23 cellular contexts compared by ENCODE assay signal in genomic region chr3:51709004-51709420, GRCh38. TPM values are rescaled to one million over a fixed set of nuclear protein-coding genes. Genes with fewer than 3 reads are reported as not detected.
DNase-seq lines count a peak whose midpoint lies in the region; ATAC-seq, FAIRE-seq and TF ChIP-seq lines count a peak whose summit lies in the region.
"Had no signal": no experiment of that assay in that cellular context is flagged by ENCODE, and none has a peak within 500 bp of the region (broad histone marks: within the 10 kb centered on the region; RNA-seq: fewer than 3 reads in every experiment).

No MANE protein-coding gene starts in this region.

- H3K4me3 Mint-ChIP-seq in activated T-helper 1 cell treated with anti-CD3 and anti-CD28 coated beads, Interleukin-12 subunit alpha, Interleukin-12 subunit beta, Interleukin-2, Interleukin-4 antibody, amounts not matched to agents 30 ng/mL and 10 ng/mL and 1 ng/mL, durations not matched to agents 14 hours and 24 hours and 36 hours: no peak overlapping the region
- no peak overlapping the region for H3K4me3 Mint-ChIP-seq in natural killer cell

- no peaks in the 10 kb centered on the region for H3K36me3 ChIP-seq in uterus
- H3K36me3 ChIP-seq: gastrocnemius medialis had no signal

- intact Hi-C loops in Right ventricle myocardium superior (cut with DNase I) (no loop called here), left ventricle myocardium superior (cut with micrococcal nuclease) (no loop called here), natural killer cell (cut with micrococcal nuclease) (no loop called here), uterus (cut with DNase I; ENCODE audit: low total_unique reads) (no loop called here)
- intact Hi-C loops in activated T-helper 1 cell treated with anti-CD3 and anti-CD28 coated beads, Interleukin-12 subunit alpha, Interleukin-12 subunit beta, Interleukin-2, Interleukin-4 antibody, amounts not matched to agents 30 ng/mL and 10 ng/mL and 1 ng/mL, durations not matched to agents 14 hours and 24 hours and 36 hours (cut with micrococcal nuclease): loop anchor here (2.0 kb wide), 1 partner anchor 38 kb away; the partner anchor contains the start of gene TEX264

- TF ChIP-seq CTCF in natural killer cell (IDR thresholded peaks at IDR 0.05): no peak
- TF ChIP-seq CTCF in uterus (IDR thresholded peaks at IDR 0.05): no peak

- H3K36me3 Mint-ChIP-seq in activated T-helper 1 cell treated with anti-CD3 and anti-CD28 coated beads, Interleukin-12 subunit alpha, Interleukin-12 subunit beta, Interleukin-2, Interleukin-4 antibody, amounts not matched to agents 30 ng/mL and 10 ng/mL and 1 ng/mL, durations not matched to agents 14 hours and 24 hours and 36 hours (ENCODE audit: low read depth): peaks cover 10% of the 10 kb centered on the region
- no peaks in the 10 kb centered on the region for H3K36me3 Mint-ChIP-seq in natural killer cell

- H3K4me1 ChIP-seq in uterus: peaks cover 0 to 6% of the 10 kb centered on the region in 2 donors
- H3K4me1 ChIP-seq: gastrocnemius medialis, lower lobe of right lung had no signal

- peaks cover 8% of the 10 kb centered on the region for H3K4me1 Mint-ChIP-seq in activated T-helper 1 cell treated with anti-CD3 and anti-CD28 coated beads, Interleukin-12 subunit alpha, Interleukin-12 subunit beta, Interleukin-2, Interleukin-4 antibody, amounts not matched to agents 30 ng/mL and 10 ng/mL and 1 ng/mL, durations not matched to agents 14 hours and 24 hours and 36 hours (ENCODE audit: low read depth)
- peaks cover 16 to 37% of the 10 kb centered on the region in 2 donors for H3K4me1 Mint-ChIP-seq in natural killer cell

- H3K27me3 ChIP-seq in uterus: no peaks in the 10 kb centered on the region
- H3K27me3 ChIP-seq: gastrocnemius medialis had no signal

- H3K27ac Mint-ChIP-seq in activated T-helper 1 cell treated with anti-CD3 and anti-CD28 coated beads, Interleukin-12 subunit alpha, Interleukin-12 subunit beta, Interleukin-2, Interleukin-4 antibody, amounts not matched to agents 30 ng/mL and 10 ng/mL and 1 ng/mL, durations not matched to agents 14 hours and 24 hours and 36 hours: peak overlapping the region; percentile 35
- H3K27ac Mint-ChIP-seq in natural killer cell: peak overlapping the region in 1 of 2 donors; percentile 82

- DNase-seq in Right ventricle myocardium superior (peak; percentile 39), left ventricle myocardium superior (no peak), natural killer cell (peak; percentile 11), uterus (peak; percentile 6 to 7), GM19239 (ENCODE audit: insufficient read length, low spot score) (no peak)
- DNase-seq in activated T-helper 1 cell treated with anti-CD3 and anti-CD28 coated beads, Interleukin-12 subunit alpha, Interleukin-12 subunit beta, Interleukin-2, Interleukin-4 antibody, amounts not matched to agents 30 ng/mL and 10 ng/mL and 1 ng/mL, durations not matched to agents 14 hours and 24 hours and 36 hours (ENCODE audit: low spot score): no peak
- no peak for DNase-seq in stimulated activated CD8-positive, alpha-beta memory T cell treated with anti-CD3 and anti-CD28 coated beads, Interleukin-4, amount 100 ng/mL, for 48 hours
- DNase-seq: AML-193, amygdala, Calu3, KG1, NCI-H1105, NCI-H69, PC-9, retina, SW 1271 had no signal

- ATAC-seq in Right ventricle myocardium superior (ENCODE audit: poor library complexity) (no peak), left ventricle myocardium superior (no peak), natural killer cell (no peak)
- ATAC-seq: gastrocnemius medialis; GM12878; lower lobe of right lung; naive thymus-derived CD4-positive, alpha-beta T cell had no signal

- no peak for FAIRE-seq in GM19239 (lab: Jason Lieb, UNC)
- FAIRE-seq: colon, G401.6, GM12878 had no signal

- peaks cover 4% of the 10 kb centered on the region for H3K27me3 Mint-ChIP-seq in activated T-helper 1 cell treated with anti-CD3 and anti-CD28 coated beads, Interleukin-12 subunit alpha, Interleukin-12 subunit beta, Interleukin-2, Interleukin-4 antibody, amounts not matched to agents 30 ng/mL and 10 ng/mL and 1 ng/mL, durations not matched to agents 14 hours and 24 hours and 36 hours (ENCODE audit: insufficient read depth)
- H3K27me3 Mint-ChIP-seq in natural killer cell (ENCODE audit: low read depth in 2 of 2): no peaks in the 10 kb centered on the region

- no peak overlapping the region for H3K4me3 ChIP-seq in uterus
- H3K4me3 ChIP-seq: gastrocnemius medialis, GM12878, lower lobe of right lung, PC-9 had no signal

- H3K9me3 Mint-ChIP-seq in activated T-helper 1 cell treated with anti-CD3 and anti-CD28 coated beads, Interleukin-12 subunit alpha, Interleukin-12 subunit beta, Interleukin-2, Interleukin-4 antibody, amounts not matched to agents 30 ng/mL and 10 ng/mL and 1 ng/mL, durations not matched to agents 14 hours and 24 hours and 36 hours: no peaks in the 10 kb centered on the region
- H3K9me3 Mint-ChIP-seq in natural killer cell: no peaks in the 10 kb centered on the region
- H3K9me3 Mint-ChIP-seq: naive thymus-derived CD4-positive, alpha-beta T cell had no signal

- H3K9me3 ChIP-seq in uterus: no peaks in the 10 kb centered on the region
- H3K9me3 ChIP-seq: gastrocnemius medialis, lower lobe of right lung had no signal

- H3K27ac ChIP-seq in uterus: no peak overlapping the region
- H3K27ac ChIP-seq: gastrocnemius medialis, lower lobe of right lung, PC-9 had no signal

- TF ChIP-seq POLR2A in uterus (IDR thresholded peaks at IDR 0.05): no peak

RNA-seq across cellular contexts. Expression of gene GRM2, which starts 2.1 kb away (rescaled TPM):
- total RNA-seq in Right ventricle myocardium superior (0.08 TPM), left ventricle myocardium superior (0.07 TPM), natural killer cell (1 to 10 TPM; 5.6 to 8.0 (median 7.4) TPM), uterus (1 to 10 TPM in 1 of 4 donors, under 1 TPM in 2, not detected in 1; 0.30 to 1.8 (median 0.48) TPM)
- total RNA-seq in activated T-helper 1 cell treated with anti-CD3 and anti-CD28 coated beads, Interleukin-12 subunit alpha, Interleukin-12 subunit beta, Interleukin-2, Interleukin-4 antibody, amounts not matched to agents 30 ng/mL and 10 ng/mL and 1 ng/mL, durations not matched to agents 14 hours and 24 hours and 36 hours: 0.96 and 1.0 TPM in 2 replicates
- total RNA-seq: epithelial cell of proximal tubule had no signal

RNA-seq across cellular contexts. Expression of gene TEX264, which starts 38.0 kb away (rescaled TPM):
- total RNA-seq in Right ventricle myocardium superior (34.7 TPM), left ventricle myocardium superior (36.2 TPM), natural killer cell (10 to 100 TPM; 41.1 to 46.8 (median 45.4) TPM), uterus (10 to 100 TPM; 35.3 to 74.8 (median 48.8) TPM)
- total RNA-seq in activated T-helper 1 cell treated with anti-CD3 and anti-CD28 coated beads, Interleukin-12 subunit alpha, Interleukin-12 subunit beta, Interleukin-2, Interleukin-4 antibody, amounts not matched to agents 30 ng/mL and 10 ng/mL and 1 ng/mL, durations not matched to agents 14 hours and 24 hours and 36 hours: 50.3 and 52.0 TPM in 2 replicates

Comparison
In these comparisons a context has a peak if more than half of its experiments do, and no peak if none do; other contexts are left out.
1. DNase-seq: peak in Right ventricle myocardium superior (single experiment), natural killer cell (single experiment) and uterus (2 of 2); none in left ventricle myocardium superior (single experiment), activated T-helper 1 cell treated with anti-CD3 and anti-CD28 coated beads, Interleukin-12 subunit alpha, Interleukin-12 subunit beta, Interleukin-2, Interleukin-4 antibody, amounts not matched to agents 30 ng/mL and 10 ng/mL and 1 ng/mL, durations not matched to agents 14 hours and 24 hours and 36 hours (single experiment), GM19239 (single experiment) and stimulated activated CD8-positive, alpha-beta memory T cell treated with anti-CD3 and anti-CD28 coated beads, Interleukin-4, amount 100 ng/mL, for 48 hours (single experiment).